In the genomic region with DNA sequence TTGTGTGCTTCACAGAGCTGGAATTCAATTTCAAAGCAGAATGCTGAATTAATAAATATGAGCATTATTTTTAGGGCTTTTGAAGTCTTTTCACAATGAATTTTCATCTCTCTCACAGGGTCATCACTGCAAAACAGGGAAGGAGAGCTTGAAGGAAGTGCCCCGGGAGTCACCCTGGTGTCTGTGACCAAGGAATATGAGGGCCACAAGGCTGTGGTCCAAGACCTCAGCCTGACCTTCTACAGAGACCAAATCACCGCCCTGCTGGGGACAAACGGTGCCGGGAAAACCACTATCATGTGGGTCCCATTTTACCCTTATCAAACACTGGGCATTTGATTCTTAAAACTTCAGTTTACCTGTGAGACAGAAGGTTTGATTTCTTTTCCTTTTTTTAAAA, we compare ENCODE assay signal across 29 cellular contexts.
"Had no signal": no experiment of that assay in that cellular context is flagged by ENCODE, and none has a peak within 500 bp of the region (broad histone marks: within the 10 kb centered on the region; RNA-seq: fewer than 3 reads in every experiment).

No MANE protein-coding gene starts in this region.

- H3K4me3 ChIP-seq: cardiac muscle cell, MG63 had no signal

- H3K27me3 ChIP-seq: cardiac muscle cell, MG63 had no signal

- H3K27ac ChIP-seq: cardiac muscle cell, KMS-11, WERI-Rb-1 had no signal

- ATAC-seq: activated CD4-positive, alpha-beta T cell treated with anti-CD3 and anti-CD28 coated beads for 36 hours; activated T-helper 17 cell treated with anti-CD3 and anti-CD28 coated beads, Interleukin-2, amount 50 U/mL, for 72 hours; T-cell had no signal

- H3K27me3 Mint-ChIP-seq: activated CD4-positive, alpha-beta T cell treated with anti-CD3 and anti-CD28 coated beads for 36 hours; activated naive CD8-positive, alpha-beta T cell; activated T-helper 17 cell treated with anti-CD3 and anti-CD28 coated beads, Interleukin-2, amount 50 U/mL, for 72 hours had no signal

- H3K36me3 ChIP-seq: cardiac muscle cell, MG63, WERI-Rb-1 had no signal

- H3K4me3 Mint-ChIP-seq: activated CD4-positive, alpha-beta memory T cell treated with anti-CD3 and anti-CD28 coated beads, Interleukin-2, amount 10 ng/mL, durations not matched to agents 7 days and 5 days; activated CD4-positive, alpha-beta T cell treated with anti-CD3 and anti-CD28 coated beads for 36 hours; activated naive CD4-positive, alpha-beta T cell treated with anti-CD3 and anti-CD28 coated beads for 36 hours; activated naive CD8-positive, alpha-beta T cell; activated T-helper 17 cell treated with anti-CD3 and anti-CD28 coated beads, Interleukin-2, amount 50 U/mL, for 72 hours; brain; T-cell had no signal

- H3K4me1 Mint-ChIP-seq: activated T-helper 17 cell treated with anti-CD3 and anti-CD28 coated beads, Interleukin-2, amount 50 U/mL, for 72 hours; T-cell had no signal

- H3K36me3 Mint-ChIP-seq: activated naive CD8-positive, alpha-beta T cell; brain; T-cell had no signal

- DNase-seq: activated CD4-positive, alpha-beta memory T cell treated with anti-CD3 and anti-CD28 coated beads, Interleukin-2, amount 10 ng/mL, durations not matched to agents 7 days and 5 days; activated CD4-positive, alpha-beta T cell treated with anti-CD3 and anti-CD28 coated beads for 36 hours; activated CD4-positive, alpha-beta T cell treated with anti-CD3 and anti-CD28 coated beads, Interleukin-2, amount 50 U/mL, for 1 hour; activated gamma-delta T cell; activated naive CD4-positive, alpha-beta T cell treated with anti-CD3 and anti-CD28 coated beads for 36 hours; activated T-cell treated with anti-CD3 and anti-CD28 coated beads for 4 hours; activated T-cell treated with anti-CD3 and anti-CD28 coated beads, Interleukin-2, amount 50 U/mL, for 48 hours; amygdala; cerebellar nuclear complex; MG63; NCI-H1092; NCI-H1417 treated with DMSO at 0.1 percent for 48 hours; NCI-H1694 treated with DMSO at 0.1 percent for 48 hours; NCI-H2081; NCI-H510A treated with DMSO at 0.1 percent for 48 hours; NCI-H69; NK-92 treated with Interleukin-12 subunit alpha and Interleukin-12 subunit beta, amount 100 ng/mL, for 24 hours; SHP77 treated with DMSO at 0.1 percent for 48 hours; T-cell; T-helper 2 cell; T1000; WERI-Rb-1 had no signal

- H3K9me3 ChIP-seq: MG63 had no signal

- FAIRE-seq: astrocyte, RCC 7860 had no signal

- H3K27ac Mint-ChIP-seq: activated CD4-positive, alpha-beta memory T cell treated with anti-CD3 and anti-CD28 coated beads, Interleukin-2, amount 10 ng/mL, durations not matched to agents 7 days and 5 days; activated CD4-positive, alpha-beta T cell treated with anti-CD3 and anti-CD28 coated beads for 36 hours; activated naive CD4-positive, alpha-beta T cell treated with anti-CD3 and anti-CD28 coated beads for 36 hours; activated naive CD8-positive, alpha-beta T cell; activated T-helper 17 cell treated with anti-CD3 and anti-CD28 coated beads, Interleukin-2, amount 50 U/mL, for 72 hours; T-cell had no signal

- H3K9me3 Mint-ChIP-seq: activated CD4-positive, alpha-beta memory T cell treated with anti-CD3 and anti-CD28 coated beads, Interleukin-2, amount 10 ng/mL, durations not matched to agents 7 days and 5 days; activated naive CD4-positive, alpha-beta T cell treated with anti-CD3 and anti-CD28 coated beads for 36 hours had no signal
